In the genomic region with DNA sequence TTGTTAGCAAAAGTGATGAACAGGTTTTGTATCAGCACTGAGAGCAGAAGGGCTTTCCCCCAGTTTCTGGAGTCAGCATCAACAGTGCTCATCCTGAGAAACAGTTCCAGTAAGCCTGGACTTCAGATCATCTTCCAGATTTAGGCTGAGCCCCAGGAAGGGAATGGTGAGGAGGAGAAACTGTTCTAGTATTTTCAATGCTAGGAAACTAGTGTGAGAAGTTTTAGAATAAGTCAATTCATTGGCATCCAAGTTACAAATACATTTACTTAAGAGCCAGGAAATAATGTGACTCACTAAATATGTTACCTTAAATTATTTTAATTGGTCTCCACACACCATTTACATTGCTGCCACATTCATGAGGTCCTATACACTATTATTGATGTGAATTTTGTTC, we compare ENCODE assay signal across 18 cellular contexts.
DNase-seq lines count a peak whose midpoint lies in the region; TF ChIP-seq lines count a peak whose summit lies in the region.
"Had no signal": no experiment of that assay in that cellular context is flagged by ENCODE, and none has a peak within 500 bp of the region (broad histone marks: within the 10 kb centered on the region; RNA-seq: fewer than 3 reads in every experiment).

No MANE protein-coding gene starts in this region.

- no peaks in the 10 kb centered on the region for H3K36me3 Mint-ChIP-seq in endodermal cell (ENCODE audit: low read depth)

- H3K27me3 ChIP-seq in PC-9 (ENCODE audit: insufficient read depth, low read depth) (no peaks in the 10 kb centered on the region), endodermal cell (ENCODE audit: control insufficient read depth, insufficient read depth, low read length, poor library complexity, severe bottlenecking) (no peaks in the 10 kb centered on the region), trophoblast cell (ENCODE audit: insufficient read depth, low read length) (no peaks in the 10 kb centered on the region)

- H4K8ac ChIP-seq in trophoblast cell (ENCODE audit: low read depth, low read length) = no peak overlapping the region

- intact Hi-C loops in PC-9 (cut with micrococcal nuclease; ENCODE audit: unreplicated experiment) = no loop called here

- H3K36me3 ChIP-seq in PC-9 (ENCODE audit: low read depth) (no peaks in the 10 kb centered on the region), endodermal cell (ENCODE audit: control insufficient read depth, insufficient read depth, low read length) (no peaks in the 10 kb centered on the region), trophoblast cell (ENCODE audit: control insufficient read depth in 1 of 2, insufficient read depth in 2 of 2, low read length in 2 of 2) (no peaks in the 10 kb centered on the region)

- no peak overlapping the region for H2AFZ ChIP-seq in PC-9
- H2AFZ ChIP-seq in trophoblast cell (ENCODE audit: insufficient read depth, low read length, poor library complexity) = no peak overlapping the region

- H3K9me2 ChIP-seq in PC-9 (ENCODE audit: insufficient read depth) = no peaks in the 10 kb centered on the region

- no peak overlapping the region for H3K4me3 ChIP-seq in PC-9
- no peak overlapping the region for H3K4me3 ChIP-seq in endodermal cell (ENCODE audit: low read length)
- H3K4me3 ChIP-seq in trophoblast cell (ENCODE audit: low read depth, low read length) = no peak overlapping the region

- no peak overlapping the region for H2BK5ac ChIP-seq in trophoblast cell (ENCODE audit: low read depth, low read length, poor library complexity)

- H2BK120ac ChIP-seq in trophoblast cell (ENCODE audit: insufficient read depth, low read length, poor library complexity) = no peak overlapping the region

- H3K79me2 ChIP-seq in PC-9 (ENCODE audit: low read depth) = peaks cover 87% of the 10 kb centered on the region
- no peaks in the 10 kb centered on the region for H3K79me2 ChIP-seq in trophoblast cell (ENCODE audit: control insufficient read depth, insufficient read depth, low read length, poor library complexity)

- no peak overlapping the region for H3K4me3 Mint-ChIP-seq in endodermal cell
- H3K4me3 Mint-ChIP-seq: activated T-cell treated with anti-CD3 and anti-CD28 coated beads, Interleukin-2, amount 50 U/mL, for 4 hours; central memory CD8-positive, alpha-beta T cell; H9 had no signal

- H3K14ac ChIP-seq in trophoblast cell (ENCODE audit: low read length) = no peak overlapping the region

- no peaks in the 10 kb centered on the region; the same call in 1 of the 2 replicates for H3F3A ChIP-seq in PC-9 (ENCODE audit: insufficient read depth, low read depth)

- no peaks in the 10 kb centered on the region for H3K9me3 Mint-ChIP-seq in endodermal cell
- H3K9me3 Mint-ChIP-seq: activated T-cell treated with anti-CD3 and anti-CD28 coated beads, Interleukin-2, amount 50 U/mL, for 4 hours; central memory CD8-positive, alpha-beta T cell; H9 had no signal

- no peak overlapping the region for H4K12ac ChIP-seq in trophoblast cell (ENCODE audit: low read depth, low read length)

- H3K4me1 Mint-ChIP-seq in endodermal cell = peaks cover 13% of the 10 kb centered on the region
- H3K4me1 Mint-ChIP-seq: central memory CD8-positive, alpha-beta T cell had no signal

- BruUV-seq in PC-9 (replicated peaks; lab: Mats Ljungman, UMichigan) = no TSS peak

- H3K27ac Mint-ChIP-seq in endodermal cell = peak overlapping the region; percentile 8

- no peaks in the 10 kb centered on the region for H3K79me1 ChIP-seq in trophoblast cell (ENCODE audit: low read length)

- DNase-seq in EL (peak; percentile 44), PC-9 (no peak), endodermal cell (no peak), trophoblast cell (no peak), HK-2 (ENCODE audit: unreplicated experiment) (no peak), T1000 (lab: John Stamatoyannopoulos, UW) (no peak), T-helper 2 cell (no peak), NCI-H2171 (lab: John Stamatoyannopoulos, UW) (no peak)
- DNase-seq: activated CD8-positive, alpha-beta memory T cell treated with anti-CD3 and anti-CD28 coated beads for 24 hours; activated naive CD4-positive, alpha-beta T cell treated with Interleukin-2 at 50 U/mL for 16 hours; activated T-cell treated with anti-CD3 and anti-CD28 coated beads, Interleukin-2, amount 50 U/mL, for 4 hours; DMS79 treated with DMSO at 0.1 percent for 48 hours; effector CD8-positive, alpha-beta T cell; H9; NCI-H1436; NCI-H524; stimulated activated CD4-positive, alpha-beta T cell treated with anti-CD3 and anti-CD28 coated beads, Interleukin-12 subunit alpha, Interleukin-12 subunit beta, amount 100 ng/mL, for 4 hours had no signal

- H3K4me2 ChIP-seq in PC-9 (no peak overlapping the region), trophoblast cell (ENCODE audit: low read length) (no peak overlapping the region)

- H3K4me1 ChIP-seq in PC-9 (replicated peaks; ENCODE audit: insufficient read depth) (no peaks in the 10 kb centered on the region), endodermal cell (ENCODE audit: control insufficient read depth, insufficient read depth, low read length) (no peaks in the 10 kb centered on the region), trophoblast cell (ENCODE audit: control insufficient read depth in 1 of 2, insufficient read depth in 2 of 2, low read length in 2 of 2) (peaks cover 5 to 8% of the 10 kb centered on the region in 2 experiments)

- H3K23ac ChIP-seq in trophoblast cell (ENCODE audit: low read length) = peak overlapping the region; percentile 13

- H3K9me3 ChIP-seq in PC-9 (ENCODE audit: insufficient read depth, low read depth) (no peaks in the 10 kb centered on the region), endodermal cell (ENCODE audit: control insufficient read depth, low read length) (no peaks in the 10 kb centered on the region), trophoblast cell (ENCODE audit: insufficient read depth, low read depth, low read length) (no peaks in the 10 kb centered on the region)

- H3K27ac ChIP-seq in PC-9 (peak overlapping the region; percentile 4; the same call in 1 of the 2 replicates), endodermal cell (ENCODE audit: low read depth, low read length) (no peak overlapping the region), trophoblast cell (ENCODE audit: low read depth, low read length) (no peak overlapping the region)

- H3K4ac ChIP-seq in trophoblast cell (ENCODE audit: low read depth, low read length) = no peak overlapping the region

- H3K9ac ChIP-seq in endodermal cell (ENCODE audit: extremely low read depth, low read length, poor library complexity, severe bottlenecking) (no peak overlapping the region), trophoblast cell (ENCODE audit: low read length) (no peak overlapping the region)

- H4K20me1 ChIP-seq in PC-9 (ENCODE audit: insufficient read depth) = no peaks in the 10 kb centered on the region

- TF ChIP-seq CTCF in PC-9 (conservative IDR thresholded peaks at IDR 0.05) (no peak), endodermal cell (conservative IDR thresholded peaks at IDR 0.05) (no peak)

- CTCF ChIA-PET in PC-9 (lab: Charles Lee) = no interaction called here

- no peak overlapping the region for H2AK5ac ChIP-seq in trophoblast cell (ENCODE audit: low read length)

- no peak overlapping the region for H3K18ac ChIP-seq in trophoblast cell (ENCODE audit: low read length)

- POLR2A ChIA-PET in PC-9 (lab: Charles Lee; ENCODE audit: unreplicated experiment) = no interaction called here

- H3K27me3 Mint-ChIP-seq in endodermal cell (ENCODE audit: insufficient read depth) = no peaks in the 10 kb centered on the region

- no peak overlapping the region for H2BK12ac ChIP-seq in trophoblast cell (ENCODE audit: low read length)

- H4K91ac ChIP-seq in trophoblast cell (ENCODE audit: low read depth, low read length) = no peak overlapping the region
